ENCODE assay signal across 8 cellular contexts in the genomic region with DNA sequence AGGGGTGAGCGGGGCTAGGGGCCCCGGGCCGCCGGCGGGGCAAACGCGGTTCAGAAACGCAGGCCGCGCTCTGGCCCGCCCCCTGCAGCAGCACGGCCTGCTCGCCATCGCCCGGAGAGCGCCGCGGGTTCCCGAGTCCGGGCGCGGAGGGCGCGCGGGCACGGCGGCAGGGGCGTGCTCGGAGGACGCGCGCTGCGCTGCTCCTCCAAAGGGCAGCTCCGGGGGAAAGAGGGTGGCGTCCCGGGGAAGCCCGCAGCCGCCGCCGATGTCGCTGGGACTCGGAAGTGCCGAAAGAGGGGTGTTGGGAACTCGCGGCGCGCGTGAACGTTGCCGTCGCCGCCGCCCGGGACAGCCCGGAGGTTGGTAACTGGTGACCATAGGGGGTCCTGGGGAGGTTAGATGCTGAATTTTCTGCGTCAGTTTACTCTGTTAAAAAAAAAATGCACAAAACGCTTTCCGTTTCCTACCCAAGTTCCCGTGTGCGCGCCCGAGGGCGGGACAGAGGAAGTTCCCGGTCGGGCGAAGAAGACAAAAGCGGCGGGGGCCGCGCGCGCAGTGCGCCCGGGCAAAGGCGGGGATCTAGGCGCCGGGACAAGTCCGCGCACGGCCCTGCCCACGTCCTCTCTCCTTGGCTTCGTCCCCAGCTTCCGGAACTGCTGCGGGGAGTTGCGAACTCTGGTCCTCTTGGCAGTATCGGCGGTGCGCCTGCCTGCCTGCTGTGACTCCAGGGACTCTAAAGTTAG. TPM values are rescaled to one million over a fixed set of nuclear protein-coding genes. Genes with fewer than 3 reads are reported as not detected.
DNase-seq lines count a peak whose midpoint lies in the region; ATAC-seq, FAIRE-seq and TF ChIP-seq lines count a peak whose summit lies in the region.

A gene (plus strand): TSS at position 157 of the 743 bp plus-strand sequence. CDS start 20,074 bp downstream, outside the sequence.

- H3K27ac Mint-ChIP-seq in activated CD8-positive, alpha-beta T cell treated with anti-CD3 and anti-CD28 coated beads, Interleukin-2, amount 10 ng/mL, durations not matched to agents 7 days and 5 days: peak within 1 kb of the TSS; percentile 84

- TF ChIP-seq RAD21 in H1 (IDR thresholded peaks at IDR 0.05 in 1 of 2, conservative IDR thresholded peaks at IDR 0.05 in 1 of 2; ENCODE audit: low read depth in 2 of 2, low read length in 2 of 2): no peak

- TF ChIP-seq CTCF in H1 (IDR thresholded peaks at IDR 0.05; ENCODE audit: control extremely low read depth in 1 of 3, insufficient read depth in 1 of 3, low read depth in 1 of 3, low read length in 3 of 3): no peak

- H3K4me1 Mint-ChIP-seq in activated CD8-positive, alpha-beta T cell treated with anti-CD3 and anti-CD28 coated beads, Interleukin-2, amount 10 ng/mL, durations not matched to agents 7 days and 5 days (ENCODE audit: low read depth): peaks cover 41% of the 10 kb centered on the region

- H2AFZ ChIP-seq in H1 (ENCODE audit: low read length) (peak within 1 kb of the TSS; percentile 94; the same call in 1 of the 2 replicates), mesenchymal stem cell (ENCODE audit: low read depth, low read length) (peak within 1 kb of the TSS; percentile 90)

- H3K23ac ChIP-seq in H1 (ENCODE audit: insufficient read length): no peak within 1 kb of the TSS
- H3K23ac ChIP-seq in mesenchymal stem cell (ENCODE audit: low read length in 2 of 2): no peak within 1 kb of the TSS

- H3K14ac ChIP-seq in H1 (ENCODE audit: insufficient read length) (no peak within 1 kb of the TSS), mesenchymal stem cell (ENCODE audit: low read length in 2 of 2) (peak within 1 kb of the TSS in 1 of 2 experiments; percentile 83)

- H3K9me3 Mint-ChIP-seq in activated CD8-positive, alpha-beta T cell treated with anti-CD3 and anti-CD28 coated beads, Interleukin-2, amount 10 ng/mL, durations not matched to agents 7 days and 5 days (ENCODE audit: insufficient read depth): no peaks in the 10 kb centered on the region

- 2% methylated on average over 57 of the region's 88 CpGs; no CpG with 5 or more reads in 1 of the 2 experiments for WGBS in H1 (ENCODE audit: extremely low coverage in 1 of 2, insufficient coverage in 1 of 2, insufficient read length in 1 of 2, insufficient replicate concordance in 2 of 2, low coverage in 1 of 2, low lambda C conversion rate in 2 of 2, missing lambda C conversion rate in 1 of 2), 2 experiments
- WGBS in mesenchymal stem cell: under 1% methylated on average over 75 of the region's 88 CpGs

- no peak within 1 kb of the TSS for H4K5ac ChIP-seq in H1 (ENCODE audit: insufficient read length, low read depth, low read length)

- no peak within 1 kb of the TSS; the same call in 1 of the 2 replicates for H2BK5ac ChIP-seq in H1 (ENCODE audit: low read depth, low read length)
- peak within 1 kb of the TSS; percentile 90 for H2BK5ac ChIP-seq in mesenchymal stem cell (ENCODE audit: low read depth, low read length, poor library complexity, severe bottlenecking)

- FAIRE-seq in H1 (lab: Jason Lieb, UNC): no peak

- H3K27me3 Mint-ChIP-seq in activated CD8-positive, alpha-beta T cell treated with anti-CD3 and anti-CD28 coated beads, Interleukin-2, amount 10 ng/mL, durations not matched to agents 7 days and 5 days (ENCODE audit: low read depth): peaks cover 10% of the 10 kb centered on the region

- H3K18ac ChIP-seq in H1 (ENCODE audit: extremely low read depth, low read length) (peak within 1 kb of the TSS; percentile 71), mesenchymal stem cell (ENCODE audit: low read depth in 1 of 2, low read length in 2 of 2) (peak within 1 kb of the TSS; percentile 96 to 98)

- CTCF ChIA-PET in activated CD8-positive, alpha-beta T cell treated with anti-CD3 and anti-CD28 coated beads, Interleukin-2, amount 10 ng/mL, durations not matched to agents 7 days and 5 days (lab: Charles Lee): interaction anchor here (0.8 to 1.5 kb wide), 3 partner anchors 14 to 71 kb away, joined by 3 to 6 read pairs (median 3); no protein-coding TSS in a partner anchor
- CTCF ChIA-PET in H1 (lab: Charles Lee; ENCODE audit: partially characterized antibody): interaction anchor here (0.6 to 0.7 kb wide), 2 partner anchors 203 to 465 kb away, joined by 3 read pairs; no protein-coding TSS in a partner anchor

- no peak within 1 kb of the TSS for H3K56ac ChIP-seq in H1 (replicated peaks; ENCODE audit: insufficient read length, low read depth, low read length)

- H3K79me2 ChIP-seq in H1 (ENCODE audit: control insufficient read depth in 1 of 2, insufficient read depth in 2 of 2, low read length in 2 of 2): no peaks in the 10 kb centered on the region

- H3K36me3 Mint-ChIP-seq in activated CD8-positive, alpha-beta T cell treated with anti-CD3 and anti-CD28 coated beads, Interleukin-2, amount 10 ng/mL, durations not matched to agents 7 days and 5 days (ENCODE audit: low read depth): no peaks in the 10 kb centered on the region

- H3K4me3 ChIP-seq in BLaER1 treated with 17β-estradiol and CSF1 and Interleukin-3, amounts not matched to agents 10 nM and 100 nM: peak within 1 kb of the TSS; percentile 68 to 86 (median 71)
- H3K4me3 ChIP-seq in H1 (ENCODE audit: extremely low read depth in 1 of 4, insufficient read depth in 2 of 4, low read depth in 3 of 4, low read length in 4 of 4) (peak within 1 kb of the TSS; percentile 58 to 77 (median 67)), mesenchymal stem cell (ENCODE audit: insufficient read depth in 1 of 2, low read depth in 1 of 2, low read length in 2 of 2) (peak within 1 kb of the TSS; percentile 81 to 87)

- DNase-seq in NCI-H446 treated with DMSO at 0.1 percent for 48 hours (lab: John Stamatoyannopoulos, UW) (peak; percentile 63), H1 (ENCODE audit: low read depth in 1 of 2, low spot score in 2 of 2) (peak; percentile 10 to 75), mesenchymal stem cell (peak; percentile 82)
- DNase-seq in activated CD8-positive, alpha-beta T cell treated with anti-CD3 and anti-CD28 coated beads, Interleukin-2, amount 10 ng/mL, durations not matched to agents 7 days and 5 days: peak; percentile 65
- DNase-seq in stimulated activated CD8-positive, alpha-beta memory T cell treated with anti-CD3 and anti-CD28 coated beads, Interleukin-15, amount 100 ng/mL, for 1 hour (ENCODE audit: low read depth): peak; percentile 5

- H2BK15ac ChIP-seq in H1 (ENCODE audit: low read length): 0 out of 2 replicates have a peak within 1 kb of the TSS, but pooled peaks have one; percentile 72
- peak within 1 kb of the TSS; percentile 100 for H2BK15ac ChIP-seq in mesenchymal stem cell (ENCODE audit: low read depth, poor library complexity, severe bottlenecking)

- H4K20me1 ChIP-seq in BLaER1 treated with 17β-estradiol and CSF1 and Interleukin-3, amounts not matched to agents 10 nM and 100 nM: no peaks in the 10 kb centered on the region
- peaks cover 0 to 2% of the 10 kb centered on the region in 2 experiments for H4K20me1 ChIP-seq in H1 (replicated peaks in 1 of 2; ENCODE audit: control insufficient read depth in 1 of 2, insufficient read depth in 2 of 2, low read length in 2 of 2)

- TF ChIP-seq EP300 in H1 (IDR thresholded peaks at IDR 0.05; ENCODE audit: borderline replicate concordance in 1 of 2, low read depth in 2 of 2, low read length in 2 of 2): no peak

- H3K27me3 ChIP-seq in BLaER1 treated with 17β-estradiol and CSF1 and Interleukin-3, amounts not matched to agents 10 nM and 100 nM: no peaks in the 10 kb centered on the region
- H3K27me3 ChIP-seq in H1 (replicated peaks in 1 of 4; ENCODE audit: control insufficient read depth in 3 of 4, extremely low read depth in 1 of 4, insufficient read depth in 3 of 4, low read length in 3 of 4) (peaks cover 44 to 66% (median 61%) of the 10 kb centered on the region in 4 experiments), mesenchymal stem cell (ENCODE audit: control insufficient read depth in 1 of 2, insufficient read depth in 1 of 2, low read length in 2 of 2) (no peaks in the 10 kb centered on the region)

- peaks cover 12 to 21% (median 18%) of the 10 kb centered on the region in 11 experiments for H3K9me3 ChIP-seq in BLaER1 treated with 17β-estradiol and CSF1 and Interleukin-3, amounts not matched to agents 10 nM and 100 nM (replicated peaks in 1 of 11)
- H3K9me3 ChIP-seq in H1 (ENCODE audit: insufficient read depth in 2 of 2, low read depth in 1 of 2, low read length in 1 of 2) (no peaks in the 10 kb centered on the region), mesenchymal stem cell (ENCODE audit: control insufficient read depth, low read length) (peaks cover 6% of the 10 kb centered on the region)

- H2BK120ac ChIP-seq in H1 (replicated peaks; ENCODE audit: low read depth, low read length) (no peak within 1 kb of the TSS), mesenchymal stem cell (ENCODE audit: low read depth, low read length) (peak within 1 kb of the TSS; percentile 94)

- TF ChIP-seq POLR2A in GM19099 (IDR thresholded peaks at IDR 0.05; ENCODE audit: extremely low read depth, insufficient read length, low read depth) (peak; percentile 62), H1 (IDR thresholded peaks at IDR 0.05; ENCODE audit: control extremely low read depth in 1 of 2, low read depth in 2 of 2, low read length in 2 of 2) (no peak)

- H3K27ac ChIP-seq in BLaER1 treated with 17β-estradiol and CSF1 and Interleukin-3, amounts not matched to agents 10 nM and 100 nM: peak within 1 kb of the TSS; percentile 88 to 97 (median 94)
- no peak within 1 kb of the TSS for H3K27ac ChIP-seq in H1 (ENCODE audit: low read depth, low read length)
- peak within 1 kb of the TSS; percentile 97 for H3K27ac ChIP-seq in mesenchymal stem cell (ENCODE audit: low read length, poor library complexity, severe bottlenecking)

- H2BK12ac ChIP-seq in H1 (ENCODE audit: low read depth, low read length) (no peak within 1 kb of the TSS), mesenchymal stem cell (ENCODE audit: low read length in 2 of 2) (peak within 1 kb of the TSS; percentile 9 to 87)

- H3K9ac ChIP-seq in BLaER1 treated with 17β-estradiol and CSF1 and Interleukin-3, amounts not matched to agents 10 nM and 100 nM: peak within 1 kb of the TSS; percentile 88 to 98 (median 91)
- peak within 1 kb of the TSS in 3 of 4 experiments; percentile 23 to 29 (median 29); a peak in 4 of 7 replicates for H3K9ac ChIP-seq in H1 (replicated peaks in 1 of 4; ENCODE audit: extremely low read depth in 1 of 4, low read depth in 3 of 4, low read length in 3 of 4)
- H3K9ac ChIP-seq in mesenchymal stem cell (ENCODE audit: low read length): peak within 1 kb of the TSS; percentile 97

- H3K4ac ChIP-seq in H1 (replicated peaks; ENCODE audit: insufficient read length, low read depth, low read length): no peak within 1 kb of the TSS
- peak within 1 kb of the TSS; percentile 94 to 96 for H3K4ac ChIP-seq in mesenchymal stem cell (ENCODE audit: low read depth in 1 of 2, low read length in 2 of 2)

- peaks cover 8% of the 10 kb centered on the region for H3K23me2 ChIP-seq in H1 (ENCODE audit: low read depth, low read length)

- POLR2A ChIA-PET in activated CD8-positive, alpha-beta T cell treated with anti-CD3 and anti-CD28 coated beads, Interleukin-2, amount 10 ng/mL, durations not matched to agents 7 days and 5 days (lab: Charles Lee): interaction anchor here (0.6 to 1.0 kb wide), 3 partner anchors 11 to 69 kb away, joined by 3 to 7 read pairs (median 4); no protein-coding TSS in a partner anchor
- POLR2A ChIA-PET in H1 (lab: Charles Lee; ENCODE audit: partially characterized antibody): interaction anchor here (0.6 to 3.7 kb wide), 2 partner anchors 45 to 650 kb away, joined by 4 to 22 read pairs; no protein-coding TSS in a partner anchor

- peak within 1 kb of the TSS; percentile 94 for H3K4me3 Mint-ChIP-seq in activated CD8-positive, alpha-beta T cell treated with anti-CD3 and anti-CD28 coated beads, Interleukin-2, amount 10 ng/mL, durations not matched to agents 7 days and 5 days

- H2AK5ac ChIP-seq in H1 (ENCODE audit: low read depth, low read length): no peak within 1 kb of the TSS; the same call in none of the 2 replicates
- H2AK5ac ChIP-seq in mesenchymal stem cell (ENCODE audit: low read length, severe bottlenecking): peak within 1 kb of the TSS; percentile 70

- peaks cover 13 to 52% (median 39%) of the 10 kb centered on the region in 10 experiments; a peak in 18 of 20 replicates for H3K4me1 ChIP-seq in BLaER1 treated with 17β-estradiol and CSF1 and Interleukin-3, amounts not matched to agents 10 nM and 100 nM
- H3K4me1 ChIP-seq in H1 (replicated peaks in 1 of 4; ENCODE audit: control insufficient read depth in 3 of 4, insufficient read depth in 4 of 4, low read length in 3 of 4) (peaks cover 0 to 5% (median 2%) of the 10 kb centered on the region in 4 experiments; a peak in 3 of 7 replicates), mesenchymal stem cell (ENCODE audit: control insufficient read depth, insufficient read depth, low read depth, low read length) (peaks cover 5% of the 10 kb centered on the region)

- H3K4me2 ChIP-seq in BLaER1 treated with 17β-estradiol and CSF1 and Interleukin-3, amounts not matched to agents 10 nM and 100 nM: peak within 1 kb of the TSS; percentile 77 to 95 (median 89)
- H3K4me2 ChIP-seq in H1 (ENCODE audit: insufficient read depth in 1 of 2, low read depth in 2 of 2, low read length in 2 of 2) (peak within 1 kb of the TSS; percentile 81 to 86), mesenchymal stem cell (ENCODE audit: low read length, poor library complexity, severe bottlenecking) (peak within 1 kb of the TSS; percentile 91)

- peak; percentile 45 for ATAC-seq in HG03280 (IDR thresholded peaks at IDR 0.05; ENCODE audit: unreplicated experiment)
- peak; percentile 85 for ATAC-seq in activated CD8-positive, alpha-beta T cell treated with anti-CD3 and anti-CD28 coated beads, Interleukin-2, amount 10 ng/mL, durations not matched to agents 7 days and 5 days

- H3K36me3 ChIP-seq in BLaER1 treated with 17β-estradiol and CSF1 and Interleukin-3, amounts not matched to agents 10 nM and 100 nM: no peaks in the 10 kb centered on the region
- H3K36me3 ChIP-seq in H1 (ENCODE audit: control insufficient read depth in 2 of 4, insufficient read depth in 4 of 4, low read length in 3 of 4) (no peaks in the 10 kb centered on the region), mesenchymal stem cell (ENCODE audit: control insufficient read depth in 1 of 2, insufficient read depth in 2 of 2, low read depth in 1 of 2, low read length in 2 of 2) (no peaks in the 10 kb centered on the region)

- H2BK20ac ChIP-seq in H1 (ENCODE audit: low read length): no peak within 1 kb of the TSS

- H4K8ac ChIP-seq in H1 (ENCODE audit: extremely low read depth, insufficient read depth, low read length) (peak within 1 kb of the TSS; percentile 83), mesenchymal stem cell (ENCODE audit: low read length) (peak within 1 kb of the TSS; percentile 99)

- peak within 1 kb of the TSS; percentile 39 for H4K91ac ChIP-seq in H1 (replicated peaks; ENCODE audit: insufficient read length, low read length)
- H4K91ac ChIP-seq in mesenchymal stem cell (ENCODE audit: low read length): peak within 1 kb of the TSS; percentile 96

- H3K79me1 ChIP-seq in H1 (ENCODE audit: low read depth, low read length) (no peaks in the 10 kb centered on the region), mesenchymal stem cell (replicated peaks; ENCODE audit: low read length, poor library complexity, severe bottlenecking) (peaks cover 6% of the 10 kb centered on the region)

RNA-seq across cellular contexts. Expression of the gene that starts here (rescaled TPM):
- total RNA-seq in activated CD8-positive, alpha-beta T cell treated with anti-CD3 and anti-CD28 coated beads, Interleukin-2, amount 10 ng/mL, durations not matched to agents 7 days and 5 days: under 1 TPM; 0.71 to 0.94 TPM
- 0.15 and 0.27 TPM in 2 replicates for total RNA-seq in H1 (2021; fragmentation: NEBNext Ultra II Directional; extraction: Animal tissue kit (Norgen Biotek cat#: 25700))
- 0.51 and 0.74 TPM in 2 replicates for polyA plus RNA-seq in H1 (2011; rRNA removed)
- polyA plus RNA-seq in H1 (2011; cell fraction: cytosol; rRNA removed): 0.28 TPM
- 0.43 TPM for polyA plus RNA-seq in H1 (2011; cell fraction: nucleus; rRNA removed)
- polyA plus RNA-seq in H1 (2012, experiment 1 of 2): 0.16 to 0.32 TPM (median 0.17 TPM) in 4 replicates
- 0.17 TPM for polyA plus RNA-seq in H1 (2012, experiment 2 of 2)
- 0.18 TPM for polyA plus RNA-seq in H1 (2013, experiment 1 of 2)
- polyA plus RNA-seq in H1 (2013, experiment 2 of 2): 0.18 TPM
- 0.50 and 1.2 TPM in 2 replicates for polyA minus RNA-seq in H1 (2011; rRNA and poly(A)+ RNA removed)
- polyA minus RNA-seq in H1 (2011; cell fraction: cytosol; rRNA and poly(A)+ RNA removed): not detected
- polyA minus RNA-seq in H1 (2011; cell fraction: nucleus; rRNA and poly(A)+ RNA removed): 2.4 TPM
- polyA plus RNA-seq in mesenchymal stem cell (2013, experiment 1 of 2): 3.1 TPM
- polyA plus RNA-seq in mesenchymal stem cell (2013, experiment 2 of 2): 3.1 TPM

Comparison
In these comparisons a context has a peak if more than half of its experiments do, and no peak if none do; other contexts are left out.
1. Peak in DNase-seq and ATAC-seq in activated CD8-positive, alpha-beta T cell treated with anti-CD3 and anti-CD28 coated beads, Interleukin-2, amount 10 ng/mL, durations not matched to agents 7 days and 5 days; RNA of the gene not detected or under 1 TPM.
2. H3K9ac ChIP-seq: peak in every context shown above with its lines; median percentile 97 in mesenchymal stem cell; 91 in BLaER1 treated with 17β-estradiol and CSF1 and Interleukin-3, amounts not matched to agents 10 nM and 100 nM; 29 in H1.
3. DNase-seq: peak in every context shown above with its lines; median percentile 82 in mesenchymal stem cell; 65 in activated CD8-positive, alpha-beta T cell treated with anti-CD3 and anti-CD28 coated beads, Interleukin-2, amount 10 ng/mL, durations not matched to agents 7 days and 5 days; 63 in NCI-H446 treated with DMSO at 0.1 percent for 48 hours; 42 in H1; 5 in stimulated activated CD8-positive, alpha-beta memory T cell treated with anti-CD3 and anti-CD28 coated beads, Interleukin-15, amount 100 ng/mL, for 1 hour.